31 cellular contexts compared by ENCODE assay signal in genomic region chr2:2273421-2273820, GRCh38. TPM values are rescaled to one million over a fixed set of nuclear protein-coding genes. Genes with fewer than 3 reads are reported as not detected.
"Had no signal": no experiment of that assay in that cellular context is flagged by ENCODE, and none has a peak within 500 bp of the region (broad histone marks: within the 10 kb centered on the region; RNA-seq: fewer than 3 reads in every experiment).

No MANE protein-coding gene starts in this region.

- H3K4me3 Mint-ChIP-seq: mesothelial cell of epicardium; naive B cell; natural killer cell; nephron progenitor cell; stimulated activated memory B cell treated with anti-CD40 and anti-IgM and Interleukin-4, amounts not matched to agents 10 μg/mL and 1 μg/mL and 100 μg/mL, for 72 hours; stimulated activated naive CD8-positive, alpha-beta T cell treated with anti-CD3 and anti-CD28 coated beads, Interleukin-15, amount 100 ng/mL, for 72 hours had no signal

- H3K27me3 Mint-ChIP-seq: naive B cell had no signal

- ATAC-seq: left cardiac atrium; left lung; lower lobe of right lung; natural killer cell; right lobe of liver; stimulated activated memory B cell treated with anti-CD40 and anti-IgM and Interleukin-4, amounts not matched to agents 10 μg/mL and 1 μg/mL and 100 μg/mL, for 72 hours; stimulated activated naive CD8-positive, alpha-beta T cell treated with anti-CD3 and anti-CD28 coated beads, Interleukin-15, amount 100 ng/mL, for 72 hours had no signal

- H3K4me3 ChIP-seq: left lung, lower lobe of right lung, ovary, right atrium auricular region, right lobe of liver, smooth muscle cell, testis, thyroid gland, transverse colon, upper lobe of left lung had no signal

- H3K27ac Mint-ChIP-seq: mesothelial cell of epicardium; naive B cell; natural killer cell; nephron progenitor cell; progenitor cell of endocrine pancreas; stimulated activated memory B cell treated with anti-CD40 and anti-IgM and Interleukin-4, amounts not matched to agents 10 μg/mL and 1 μg/mL and 100 μg/mL, for 72 hours; stimulated activated naive CD8-positive, alpha-beta T cell treated with anti-CD3 and anti-CD28 coated beads, Interleukin-15, amount 100 ng/mL, for 72 hours had no signal

- H3K4me1 ChIP-seq: left lung, lower lobe of right lung, right lobe of liver, testis, thyroid gland, transverse colon had no signal

- H3K4me1 Mint-ChIP-seq: mesothelial cell of epicardium; naive B cell; natural killer cell; stimulated activated memory B cell treated with anti-CD40 and anti-IgM and Interleukin-4, amounts not matched to agents 10 μg/mL and 1 μg/mL and 100 μg/mL, for 72 hours; stimulated activated naive CD8-positive, alpha-beta T cell treated with anti-CD3 and anti-CD28 coated beads, Interleukin-15, amount 100 ng/mL, for 72 hours had no signal

- H3K4me2 ChIP-seq: smooth muscle cell had no signal

- H3K36me3 ChIP-seq: left lung, lower lobe of right lung, ovary, right atrium auricular region, right lobe of liver, thyroid gland, transverse colon, upper lobe of left lung had no signal

- FAIRE-seq: keratinocyte, urothelium cell line had no signal

- DNase-seq: head of caudate nucleus; hippocampal formation; kidney glomerular epithelial cell; left cardiac atrium; left lung; lower lobe of right lung; mesendoderm; naive B cell; natural killer cell; nephron progenitor cell; nucleus accumbens; ovary; right lobe of liver; stimulated activated CD4-positive, alpha-beta T cell treated with anti-CD3 and anti-CD28 coated beads, Interleukin-1b, Interleukin-23, amount 100 ng/mL, for 48 hours; stimulated activated CD4-positive, alpha-beta T cell treated with anti-CD3 and anti-CD28 coated beads, Interleukin-2, amount 100 ng/mL, for 48 hours; stimulated activated CD4-positive, alpha-beta T cell treated with anti-CD3 and anti-CD28 coated beads, Interleukin-4, amount 100 ng/mL, for 4 hours; stimulated activated CD8-positive, alpha-beta memory T cell treated with anti-CD3 and anti-CD28 coated beads, Interleukin-4, amount 100 ng/mL, for 48 hours; stimulated activated naive CD4-positive, alpha-beta T cell treated with Interleukin-2 at 50 U/mL for 16 hours; stimulated activated naive CD8-positive, alpha-beta T cell treated with anti-CD3 and anti-CD28 coated beads, Interleukin-15, amount 100 ng/mL, for 72 hours; testis; thyroid gland; transverse colon had no signal

- H3K27me3 ChIP-seq: left lung, ovary, right atrium auricular region, right lobe of liver, testis, thyroid gland, transverse colon, upper lobe of left lung had no signal

- H3K36me3 Mint-ChIP-seq: mesothelial cell of epicardium; naive B cell; natural killer cell; stimulated activated memory B cell treated with anti-CD40 and anti-IgM and Interleukin-4, amounts not matched to agents 10 μg/mL and 1 μg/mL and 100 μg/mL, for 72 hours had no signal

- H3K27ac ChIP-seq: left lung, lower lobe of right lung, ovary, right atrium auricular region, right lobe of liver, testis, thyroid gland, transverse colon, upper lobe of left lung had no signal

- H3K9me3 Mint-ChIP-seq: mesothelial cell of epicardium; natural killer cell; nephron progenitor cell; stimulated activated memory B cell treated with anti-CD40 and anti-IgM and Interleukin-4, amounts not matched to agents 10 μg/mL and 1 μg/mL and 100 μg/mL, for 72 hours; stimulated activated naive CD8-positive, alpha-beta T cell treated with anti-CD3 and anti-CD28 coated beads, Interleukin-15, amount 100 ng/mL, for 72 hours had no signal

- H3K9me3 ChIP-seq: left lung, lower lobe of right lung, ovary, right atrium auricular region, right lobe of liver, testis, thyroid gland, transverse colon, upper lobe of left lung had no signal

RNA-seq across cellular contexts. Expression of gene MYT1L, which starts 57.7 kb away (rescaled TPM):
- total RNA-seq: left cardiac atrium, left lung, lower lobe of right lung, mesothelial cell of epicardium, natural killer cell, ovary, renal cortical epithelial cell, right atrium auricular region, smooth muscle cell had no signal
- polyA plus RNA-seq: keratinocyte had no signal
